ENCODE assay signal across 22 cellular contexts in genomic region chr5:45604092-45604491, GRCh38.
"Had no signal": no experiment of that assay in that cellular context is flagged by ENCODE, and none has a peak within 500 bp of the region (broad histone marks: within the 10 kb centered on the region; RNA-seq: fewer than 3 reads in every experiment).

No MANE protein-coding gene starts in this region.

- H3K9me3 ChIP-seq: gastroesophageal sphincter, lower lobe of right lung, thoracic aorta, vagina had no signal

- H3K27ac ChIP-seq: epithelial cell of prostate, gastroesophageal sphincter, lower lobe of right lung, spleen, thoracic aorta, vagina had no signal

- H3K27me3 ChIP-seq: gastroesophageal sphincter, spleen, vagina had no signal

- DNase-seq: activated CD4-positive, alpha-beta T cell treated with anti-CD3 and anti-CD28 coated beads for 4 hours; activated CD4-positive, alpha-beta T cell treated with anti-CD3 and anti-CD28 coated beads, Interleukin-2, amount 50 U/mL, for 48 hours; activated CD4-positive, CD25-positive, alpha-beta regulatory T cell; activated CD8-positive, alpha-beta memory T cell treated with anti-CD3 and anti-CD28 coated beads, Interleukin-2, amount 50 U/mL, for 48 hours; activated naive CD4-positive, alpha-beta T cell treated with anti-CD3 and anti-CD28 coated beads, Interleukin-2, amount 10 ng/mL, durations not matched to agents 7 days and 5 days; activated T-cell treated with anti-CD3 and anti-CD28 coated beads, Interleukin-2, amount 50 U/mL, for 4 hours; amygdala; cortex of kidney; head of caudate nucleus; hypothalamus; lower lobe of right lung; mesendoderm; naive thymus-derived CD4-positive, alpha-beta T cell; occipital lobe; posterior cingulate gyrus; spleen; stimulated activated CD4-positive, alpha-beta T cell treated with anti-CD3 and anti-CD28 coated beads, Interleukin-4, amount 100 ng/mL, for 1 hour; stimulated activated naive CD4-positive, alpha-beta T cell had no signal

- H3K4me3 ChIP-seq: gastroesophageal sphincter, lower lobe of right lung, spleen, thoracic aorta, vagina had no signal

- H3K36me3 ChIP-seq: gastroesophageal sphincter, lower lobe of right lung, spleen, thoracic aorta, vagina had no signal

- H3K4me1 ChIP-seq: gastroesophageal sphincter, lower lobe of right lung, spleen, vagina had no signal
